ENCODE assay signal across 8 cellular contexts in genomic region chr15:42274693-42274971, GRCh38. TPM values are rescaled to one million over a fixed set of nuclear protein-coding genes. Genes with fewer than 3 reads are reported as not detected.
DNase-seq lines count a peak whose midpoint lies in the region; ATAC-seq and TF ChIP-seq lines count a peak whose summit lies in the region.

No MANE protein-coding gene starts in this region.

- no peak for ATAC-seq in GM21360 (IDR thresholded peaks at IDR 0.05; ENCODE audit: unreplicated experiment)
- no peak for ATAC-seq in GM21825 (IDR thresholded peaks at IDR 0.05; ENCODE audit: unreplicated experiment)
- no peak for ATAC-seq in HG02642 (IDR thresholded peaks at IDR 0.05; ENCODE audit: poor library complexity, unreplicated experiment)

- peaks cover 4% of the 10 kb centered on the region; the same call in 1 of the 2 replicates for H3K36me3 ChIP-seq in BE2C
- H3K36me3 ChIP-seq in MG63 = peaks cover 11% of the 10 kb centered on the region

- H3K4me3 ChIP-seq in BE2C (ENCODE audit: low read depth, low read length) = peak overlapping the region; percentile 74
- H3K4me3 ChIP-seq in MG63 = peak overlapping the region; percentile 99

- no peaks in the 10 kb centered on the region for H3K4me1 ChIP-seq in BE2C

- H3K36me3 Mint-ChIP-seq in nephron (ENCODE audit: low read depth) = peaks cover 8% of the 10 kb centered on the region

- H3K27ac Mint-ChIP-seq in nephron = peak overlapping the region; percentile 99 to 100 (median 100)

- no peaks in the 10 kb centered on the region for H3K9me3 Mint-ChIP-seq in nephron

- H3K4me3 Mint-ChIP-seq in nephron = peak overlapping the region; percentile 98 to 99 (median 98)

- H3K27me3 ChIP-seq in BE2C (no peaks in the 10 kb centered on the region), MG63 (no peaks in the 10 kb centered on the region)

- H3K4me1 Mint-ChIP-seq in nephron = peaks cover 38% of the 10 kb centered on the region

- no peak for DNase-seq in BE2C
- no peak for DNase-seq in MG63
- DNase-seq in dermis blood vessel endothelial cell = peak; percentile 8
- no peak for DNase-seq in iPS-NIHi11 (ENCODE audit: low spot score)

- no peaks in the 10 kb centered on the region for H3K9me3 ChIP-seq in BE2C
- H3K9me3 ChIP-seq in MG63 = no peaks in the 10 kb centered on the region

- no peaks in the 10 kb centered on the region for H3K27me3 Mint-ChIP-seq in nephron (ENCODE audit: low read depth)

- TF ChIP-seq CTCF in BE2C (IDR thresholded peaks at IDR 0.05; ENCODE audit: low read depth, low read length) (no peak), nephron (IDR thresholded peaks at IDR 0.05; ENCODE audit: unreplicated experiment in 3 of 3) (no peak)

RNA-seq across cellular contexts. Expression of gene TMEM87A, which starts 1.4 kb away (rescaled TPM):
- polyA plus RNA-seq in BE2C (2012; ENCODE audit: insufficient read depth, insufficient read length, low read depth) = 36.8 TPM
- 35.9 and 50.4 TPM in 2 replicates for total RNA-seq in MG63 (2014; rRNA removed; shearing (Covaris generic); ENCODE audit: low replicate concordance)
- total RNA-seq in dermis blood vessel endothelial cell = 60.6 and 62.3 TPM in 2 replicates

RNA-seq across cellular contexts. Expression of gene GANC, which starts 1.6 kb away (rescaled TPM):
- polyA plus RNA-seq in BE2C (2012; ENCODE audit: insufficient read depth, insufficient read length, low read depth) = 11.9 TPM
- 2.1 and 7.4 TPM in 2 replicates for total RNA-seq in MG63 (2014; rRNA removed; shearing (Covaris generic); ENCODE audit: low replicate concordance)
- total RNA-seq in dermis blood vessel endothelial cell = 11.1 and 18.6 TPM in 2 replicates
